33 cellular contexts compared by ENCODE assay signal in the genomic region with DNA sequence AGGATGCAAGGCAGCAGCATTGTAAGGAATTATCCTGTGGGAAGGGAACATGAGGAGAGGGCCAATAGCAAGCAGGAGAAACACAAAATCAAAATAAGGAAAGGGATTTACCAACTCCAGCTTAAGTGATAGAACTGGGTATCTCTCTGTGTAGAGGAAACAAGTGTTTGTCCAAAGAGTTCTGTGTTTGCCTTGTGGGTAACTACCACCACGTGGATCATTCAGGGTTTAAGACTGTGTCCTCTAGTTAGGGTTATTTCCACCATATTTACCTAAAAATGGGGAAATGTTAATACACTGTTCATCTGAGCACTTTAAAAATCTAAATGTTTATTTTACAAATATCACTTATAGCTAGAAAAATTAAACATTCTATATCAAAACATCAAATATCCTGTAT.
"Had no signal": no experiment of that assay in that cellular context is flagged by ENCODE, and none has a peak within 500 bp of the region (broad histone marks: within the 10 kb centered on the region; RNA-seq: fewer than 3 reads in every experiment).

No MANE protein-coding gene starts in this region.

- H3K4me1 ChIP-seq: adrenal gland, ascending aorta, body of pancreas, breast epithelium had no signal

- H3K9me3 ChIP-seq: body of pancreas had no signal

- H3K27me3 ChIP-seq: adrenal gland, ascending aorta, body of pancreas, brain microvascular endothelial cell, cardiac muscle cell had no signal

- DNase-seq: activated effector memory CD4-positive, alpha-beta T cell treated with anti-CD3 and anti-CD28 coated beads, Interleukin-2, amount 50 U/mL, for 16 hours; activated effector memory CD4-positive, alpha-beta T cell treated with Interleukin-2 at 50 U/mL for 16 hours; activated gamma-delta T cell; activated gamma-delta T cell treated with Interleukin-2 at 50 U/mL for 16 hours; activated naive CD4-positive, alpha-beta T cell; activated naive CD4-positive, alpha-beta T cell treated with anti-CD3 and anti-CD28 coated beads for 36 hours; activated naive CD4-positive, alpha-beta T cell treated with anti-CD3 and anti-CD28 coated beads, Interleukin-2, amount 10 ng/mL, durations not matched to agents 7 days and 5 days; activated naive CD4-positive, alpha-beta T cell treated with anti-CD3 and anti-CD28 coated beads, Interleukin-2, amount 50 U/mL, for 16 hours; activated naive CD4-positive, alpha-beta T cell treated with Interleukin-2 at 50 U/mL for 16 hours; activated naive CD8-positive, alpha-beta T cell treated with anti-CD3 and anti-CD28 coated beads for 36 hours; activated naive CD8-positive, alpha-beta T cell treated with anti-CD3 and anti-CD28 coated beads, Interleukin-2, amount 10 ng/mL, durations not matched to agents 7 days and 5 days; activated naive CD8-positive, alpha-beta T cell treated with anti-CD3 and anti-CD28 coated beads, Interleukin-2, amount 50 U/mL, for 24 hours; activated T-cell treated with anti-CD3 and anti-CD28 coated beads, Interleukin-2, amount 50 U/mL, for 24 hours; activated T-cell treated with anti-CD3 and anti-CD28 coated beads, Interleukin-2, amount 50 U/mL, for 4 hours; activated T-cell treated with anti-CD3 and anti-CD28 coated beads, Interleukin-2, amount 50 U/mL, for 48 hours; activated T-cell treated with anti-CD3 and anti-CD28 coated beads, Interleukin-2, amount 50 U/mL, for 72 hours; amniotic stem cell; amygdala; anterior cingulate cortex; aorta; body of pancreas; brain microvascular endothelial cell; caudate nucleus; central memory CD4-positive, alpha-beta T cell; cerebellar nuclear complex had no signal

- H3K27ac ChIP-seq: adrenal gland, ascending aorta, body of pancreas, brain microvascular endothelial cell, breast epithelium, cardiac muscle cell had no signal

- FAIRE-seq: astrocyte, bronchial epithelial cell had no signal

- H3K36me3 ChIP-seq: adrenal gland, ascending aorta, brain microvascular endothelial cell, breast epithelium, cardiac muscle cell had no signal

- H3K4me3 ChIP-seq: adrenal gland, ascending aorta, body of pancreas, breast epithelium, cardiac muscle cell had no signal

- ATAC-seq: activated naive CD4-positive, alpha-beta T cell treated with anti-CD3 and anti-CD28 coated beads, Interleukin-2, amount 50 U/mL, for 72 hours; activated naive CD8-positive, alpha-beta T cell treated with anti-CD3 and anti-CD28 coated beads, Interleukin-2, amount 50 U/mL, for 24 hours; activated T-cell treated with anti-CD3 and anti-CD28 coated beads, Interleukin-2, amount 50 U/mL, for 4 hours; activated T-cell treated with anti-CD3 and anti-CD28 coated beads, Interleukin-2, amount 50 U/mL, for 72 hours; activated T-helper 17 cell treated with anti-CD3 and anti-CD28 coated beads, Interleukin-2, amount 50 U/mL, for 72 hours; body of pancreas had no signal
